ENCODE assay signal across 1 cellular context in the genomic region with DNA sequence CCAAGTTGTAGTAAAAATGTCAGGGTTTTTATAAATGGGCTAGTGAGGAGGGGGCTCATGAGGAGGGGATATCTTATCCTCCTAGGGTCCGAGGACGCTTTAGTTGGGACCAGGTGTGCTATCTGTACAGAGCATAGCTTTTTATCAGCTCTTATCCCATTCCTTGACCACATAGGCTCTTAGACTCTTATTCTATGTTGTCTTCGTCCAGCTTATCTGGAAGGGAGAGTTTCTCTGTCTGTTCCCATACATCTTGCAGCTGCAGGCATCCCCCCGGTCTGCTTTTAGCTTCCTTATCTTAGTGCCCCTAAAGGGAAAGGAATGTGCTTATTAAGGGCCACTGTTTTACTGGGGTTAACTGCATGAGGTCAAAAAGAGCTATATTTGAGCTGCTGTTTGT.
TF ChIP-seq lines count a peak whose summit lies in the region.

No MANE protein-coding gene starts in this region.

TF ChIP-seq in K562, 482 proteins besides CTCF, POLR2A, EP300 and RAD21 (continued from another document and continues in another):
- TF ChIP-seq ETV6 (IDR thresholded peaks at IDR 0.05; ENCODE audit: borderline replicate concordance in 1 of 2, low read depth in 2 of 2, low read length in 1 of 2) (0 out of 4 replicates have a peak, but pooled peaks of 1 of the 2 experiments have one; percentile 51), ETV6 (CRISPR knock-in tag; IDR thresholded peaks at IDR 0.05; ENCODE audit: borderline replicate concordance) (no peak), KLF10 (CRISPR knock-in tag; IDR thresholded peaks at IDR 0.05) (no peak), ZNF324 (CRISPR knock-in tag; IDR thresholded peaks at IDR 0.05) (no peak), SMAD4 (CRISPR knock-in tag; conservative IDR thresholded peaks at IDR 0.05) (peak; percentile 96), CREB1 (IDR thresholded peaks at IDR 0.05) (peak; percentile 66; the same call in 1 of the 2 replicates), CREB1 (CRISPR knock-in tag; IDR thresholded peaks at IDR 0.05) (no peak), POU5F1 (IDR thresholded peaks at IDR 0.05; ENCODE audit: borderline replicate concordance, low read depth, low read length, partially characterized antibody) (no peak), SOX6 (IDR thresholded peaks at IDR 0.05) (peak; percentile 93), ZNF445 (CRISPR knock-in tag; IDR thresholded peaks at IDR 0.05; ENCODE audit: low read depth) (no peak), ZC3H11A (IDR thresholded peaks at IDR 0.05; ENCODE audit: low read depth, low read length) (no peak), CAMTA2 (CRISPR knock-in tag; conservative IDR thresholded peaks at IDR 0.05) (no peak), ZNF143 (CRISPR knock-in tag; IDR thresholded peaks at IDR 0.05) (no peak), OTX1 (CRISPR knock-in tag; IDR thresholded peaks at IDR 0.05) (no peak), BMI1 (IDR thresholded peaks at IDR 0.05; ENCODE audit: low read length) (no peak), SMARCA5 (IDR thresholded peaks at IDR 0.05) (no peak), IFI16 (CRISPR knock-in tag; IDR thresholded peaks at IDR 0.05) (no peak), SAP30 (IDR thresholded peaks at IDR 0.05; ENCODE audit: borderline replicate concordance, insufficient read depth, low read depth, low read length, poor library complexity, severe bottlenecking) (no peak), PTBP1 (IDR thresholded peaks at IDR 0.05; ENCODE audit: low read depth, low read length) (no peak), ZNF436 (CRISPR knock-in tag; IDR thresholded peaks at IDR 0.05) (no peak), ZNF197 (CRISPR knock-in tag; IDR thresholded peaks at IDR 0.05; ENCODE audit: low read depth) (peak; percentile 76; the same call in 1 of the 2 replicates), HNRNPUL1 (IDR thresholded peaks at IDR 0.05; ENCODE audit: low read length) (no peak), ZNF644 (tag; IDR thresholded peaks at IDR 0.05; ENCODE audit: low read depth) (0 out of 2 replicates have a peak, but pooled peaks have one; percentile 56), PHTF2 (CRISPR knock-in tag; IDR thresholded peaks at IDR 0.05) (no peak), HOXB6 (CRISPR knock-in tag; IDR thresholded peaks at IDR 0.05; ENCODE audit: borderline replicate concordance) (no peak), FOXJ3 (CRISPR knock-in tag; IDR thresholded peaks at IDR 0.05) (no peak), BHLHE40 (IDR thresholded peaks at IDR 0.05; ENCODE audit: low read length) (peak; percentile 30; the same call in 1 of the 2 replicates), GATAD2B (IDR thresholded peaks at IDR 0.05; ENCODE audit: borderline replicate concordance) (peak; percentile 74; the same call in 1 of the 2 replicates), POLR3A (IDR thresholded peaks at IDR 0.05; ENCODE audit: borderline replicate concordance, extremely low read depth, insufficient read depth, insufficient read length) (no peak), NFIC (IDR thresholded peaks at IDR 0.05) (peak; percentile 94), ZFP1 (CRISPR knock-in tag; IDR thresholded peaks at IDR 0.05) (no peak), NRF1 (conservative IDR thresholded peaks at IDR 0.05 in 1 of 2, IDR thresholded peaks at IDR 0.05 in 1 of 2) (no peak), NCOA1 (IDR thresholded peaks at IDR 0.05; ENCODE audit: low read depth) (peak; percentile 88; the same call in 1 of the 2 replicates)
- TF ChIP-seq, protein P1, sequence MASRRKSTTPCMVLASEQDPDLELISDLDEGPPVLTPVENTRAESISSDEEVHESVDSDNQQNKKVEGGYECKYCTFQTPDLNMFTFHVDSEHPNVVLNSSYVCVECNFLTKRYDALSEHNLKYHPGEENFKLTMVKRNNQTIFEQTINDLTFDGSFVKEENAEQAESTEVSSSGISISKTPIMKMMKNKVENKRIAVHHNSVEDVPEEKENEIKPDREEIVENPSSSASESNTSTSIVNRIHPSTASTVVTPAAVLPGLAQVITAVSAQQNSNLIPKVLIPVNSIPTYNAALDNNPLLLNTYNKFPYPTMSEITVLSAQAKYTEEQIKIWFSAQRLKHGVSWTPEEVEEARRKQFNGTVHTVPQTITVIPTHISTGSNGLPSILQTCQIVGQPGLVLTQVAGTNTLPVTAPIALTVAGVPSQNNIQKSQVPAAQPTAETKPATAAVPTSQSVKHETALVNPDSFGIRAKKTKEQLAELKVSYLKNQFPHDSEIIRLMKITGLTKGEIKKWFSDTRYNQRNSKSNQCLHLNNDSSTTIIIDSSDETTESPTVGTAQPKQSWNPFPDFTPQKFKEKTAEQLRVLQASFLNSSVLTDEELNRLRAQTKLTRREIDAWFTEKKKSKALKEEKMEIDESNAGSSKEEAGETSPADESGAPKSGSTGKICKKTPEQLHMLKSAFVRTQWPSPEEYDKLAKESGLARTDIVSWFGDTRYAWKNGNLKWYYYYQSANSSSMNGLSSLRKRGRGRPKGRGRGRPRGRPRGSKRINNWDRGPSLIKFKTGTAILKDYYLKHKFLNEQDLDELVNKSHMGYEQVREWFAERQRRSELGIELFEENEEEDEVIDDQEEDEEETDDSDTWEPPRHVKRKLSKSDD (conservative IDR thresholded peaks at IDR 0.05; ENCODE audit: low read length), result no peak
- TF ChIP-seq, protein P2, sequence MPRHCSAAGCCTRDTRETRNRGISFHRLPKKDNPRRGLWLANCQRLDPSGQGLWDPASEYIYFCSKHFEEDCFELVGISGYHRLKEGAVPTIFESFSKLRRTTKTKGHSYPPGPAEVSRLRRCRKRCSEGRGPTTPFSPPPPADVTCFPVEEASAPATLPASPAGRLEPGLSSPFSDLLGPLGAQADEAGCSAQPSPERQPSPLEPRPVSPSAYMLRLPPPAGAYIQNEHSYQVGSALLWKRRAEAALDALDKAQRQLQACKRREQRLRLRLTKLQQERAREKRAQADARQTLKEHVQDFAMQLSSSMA (CRISPR knock-in tag; IDR thresholded peaks at IDR 0.05), result no peak
- TF ChIP-seq, protein P3, sequence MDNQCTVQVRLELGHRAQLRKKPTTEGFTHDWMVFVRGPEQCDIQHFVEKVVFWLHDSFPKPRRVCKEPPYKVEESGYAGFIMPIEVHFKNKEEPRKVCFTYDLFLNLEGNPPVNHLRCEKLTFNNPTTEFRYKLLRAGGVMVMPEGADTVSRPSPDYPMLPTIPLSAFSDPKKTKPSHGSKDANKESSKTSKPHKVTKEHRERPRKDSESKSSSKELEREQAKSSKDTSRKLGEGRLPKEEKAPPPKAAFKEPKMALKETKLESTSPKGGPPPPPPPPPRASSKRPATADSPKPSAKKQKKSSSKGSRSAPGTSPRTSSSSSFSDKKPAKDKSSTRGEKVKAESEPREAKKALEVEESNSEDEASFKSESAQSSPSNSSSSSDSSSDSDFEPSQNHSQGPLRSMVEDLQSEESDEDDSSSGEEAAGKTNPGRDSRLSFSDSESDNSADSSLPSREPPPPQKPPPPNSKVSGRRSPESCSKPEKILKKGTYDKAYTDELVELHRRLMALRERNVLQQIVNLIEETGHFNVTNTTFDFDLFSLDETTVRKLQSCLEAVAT (IDR thresholded peaks at IDR 0.05), result peak in 1 of 2 experiments; percentile 63; a peak in 1 of 4 replicates
- TF ChIP-seq, protein P4, sequence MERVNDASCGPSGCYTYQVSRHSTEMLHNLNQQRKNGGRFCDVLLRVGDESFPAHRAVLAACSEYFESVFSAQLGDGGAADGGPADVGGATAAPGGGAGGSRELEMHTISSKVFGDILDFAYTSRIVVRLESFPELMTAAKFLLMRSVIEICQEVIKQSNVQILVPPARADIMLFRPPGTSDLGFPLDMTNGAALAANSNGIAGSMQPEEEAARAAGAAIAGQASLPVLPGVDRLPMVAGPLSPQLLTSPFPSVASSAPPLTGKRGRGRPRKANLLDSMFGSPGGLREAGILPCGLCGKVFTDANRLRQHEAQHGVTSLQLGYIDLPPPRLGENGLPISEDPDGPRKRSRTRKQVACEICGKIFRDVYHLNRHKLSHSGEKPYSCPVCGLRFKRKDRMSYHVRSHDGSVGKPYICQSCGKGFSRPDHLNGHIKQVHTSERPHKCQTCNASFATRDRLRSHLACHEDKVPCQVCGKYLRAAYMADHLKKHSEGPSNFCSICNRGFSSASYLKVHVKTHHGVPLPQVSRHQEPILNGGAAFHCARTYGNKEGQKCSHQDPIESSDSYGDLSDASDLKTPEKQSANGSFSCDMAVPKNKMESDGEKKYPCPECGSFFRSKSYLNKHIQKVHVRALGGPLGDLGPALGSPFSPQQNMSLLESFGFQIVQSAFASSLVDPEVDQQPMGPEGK (CRISPR knock-in tag; IDR thresholded peaks at IDR 0.05; ENCODE audit: borderline replicate concordance), result no peak
- TF ChIP-seq, protein P5, sequence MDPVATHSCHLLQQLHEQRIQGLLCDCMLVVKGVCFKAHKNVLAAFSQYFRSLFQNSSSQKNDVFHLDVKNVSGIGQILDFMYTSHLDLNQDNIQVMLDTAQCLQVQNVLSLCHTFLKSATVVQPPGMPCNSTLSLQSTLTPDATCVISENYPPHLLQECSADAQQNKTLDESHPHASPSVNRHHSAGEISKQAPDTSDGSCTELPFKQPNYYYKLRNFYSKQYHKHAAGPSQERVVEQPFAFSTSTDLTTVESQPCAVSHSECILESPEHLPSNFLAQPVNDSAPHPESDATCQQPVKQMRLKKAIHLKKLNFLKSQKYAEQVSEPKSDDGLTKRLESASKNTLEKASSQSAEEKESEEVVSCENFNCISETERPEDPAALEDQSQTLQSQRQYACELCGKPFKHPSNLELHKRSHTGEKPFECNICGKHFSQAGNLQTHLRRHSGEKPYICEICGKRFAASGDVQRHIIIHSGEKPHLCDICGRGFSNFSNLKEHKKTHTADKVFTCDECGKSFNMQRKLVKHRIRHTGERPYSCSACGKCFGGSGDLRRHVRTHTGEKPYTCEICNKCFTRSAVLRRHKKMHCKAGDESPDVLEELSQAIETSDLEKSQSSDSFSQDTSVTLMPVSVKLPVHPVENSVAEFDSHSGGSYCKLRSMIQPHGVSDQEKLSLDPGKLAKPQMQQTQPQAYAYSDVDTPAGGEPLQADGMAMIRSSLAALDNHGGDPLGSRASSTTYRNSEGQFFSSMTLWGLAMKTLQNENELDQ (CRISPR knock-in tag; IDR thresholded peaks at IDR 0.05; ENCODE audit: borderline replicate concordance), result no peak
- TF ChIP-seq, protein P6, sequence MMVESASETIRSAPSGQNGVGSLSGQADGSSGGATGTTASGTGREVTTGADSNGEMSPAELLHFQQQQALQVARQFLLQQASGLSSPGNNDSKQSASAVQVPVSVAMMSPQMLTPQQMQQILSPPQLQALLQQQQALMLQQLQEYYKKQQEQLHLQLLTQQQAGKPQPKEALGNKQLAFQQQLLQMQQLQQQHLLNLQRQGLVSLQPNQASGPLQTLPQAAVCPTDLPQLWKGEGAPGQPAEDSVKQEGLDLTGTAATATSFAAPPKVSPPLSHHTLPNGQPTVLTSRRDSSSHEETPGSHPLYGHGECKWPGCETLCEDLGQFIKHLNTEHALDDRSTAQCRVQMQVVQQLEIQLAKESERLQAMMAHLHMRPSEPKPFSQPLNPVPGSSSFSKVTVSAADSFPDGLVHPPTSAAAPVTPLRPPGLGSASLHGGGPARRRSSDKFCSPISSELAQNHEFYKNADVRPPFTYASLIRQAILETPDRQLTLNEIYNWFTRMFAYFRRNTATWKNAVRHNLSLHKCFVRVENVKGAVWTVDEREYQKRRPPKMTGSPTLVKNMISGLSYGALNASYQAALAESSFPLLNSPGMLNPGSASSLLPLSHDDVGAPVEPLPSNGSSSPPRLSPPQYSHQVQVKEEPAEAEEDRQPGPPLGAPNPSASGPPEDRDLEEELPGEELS (CRISPR knock-in tag; IDR thresholded peaks at IDR 0.05; ENCODE audit: borderline replicate concordance), result no peak
- TF ChIP-seq, protein P7, sequence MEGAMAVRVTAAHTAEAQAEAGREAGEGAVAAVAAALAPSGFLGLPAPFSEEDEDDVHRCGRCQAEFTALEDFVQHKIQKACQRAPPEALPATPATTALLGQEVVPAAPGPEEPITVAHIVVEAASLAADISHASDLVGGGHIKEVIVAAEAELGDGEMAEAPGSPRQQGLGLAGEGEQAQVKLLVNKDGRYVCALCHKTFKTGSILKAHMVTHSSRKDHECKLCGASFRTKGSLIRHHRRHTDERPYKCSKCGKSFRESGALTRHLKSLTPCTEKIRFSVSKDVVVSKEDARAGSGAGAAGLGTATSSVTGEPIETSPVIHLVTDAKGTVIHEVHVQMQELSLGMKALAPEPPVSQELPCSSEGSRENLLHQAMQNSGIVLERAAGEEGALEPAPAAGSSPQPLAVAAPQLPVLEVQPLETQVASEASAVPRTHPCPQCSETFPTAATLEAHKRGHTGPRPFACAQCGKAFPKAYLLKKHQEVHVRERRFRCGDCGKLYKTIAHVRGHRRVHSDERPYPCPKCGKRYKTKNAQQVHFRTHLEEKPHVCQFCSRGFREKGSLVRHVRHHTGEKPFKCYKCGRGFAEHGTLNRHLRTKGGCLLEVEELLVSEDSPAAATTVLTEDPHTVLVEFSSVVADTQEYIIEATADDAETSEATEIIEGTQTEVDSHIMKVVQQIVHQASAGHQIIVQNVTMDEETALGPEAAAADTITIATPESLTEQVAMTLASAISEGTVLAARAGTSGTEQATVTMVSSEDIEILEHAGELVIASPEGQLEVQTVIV (CRISPR knock-in tag; IDR thresholded peaks at IDR 0.05; ENCODE audit: borderline replicate concordance), result no peak
- TF ChIP-seq, protein P8, sequence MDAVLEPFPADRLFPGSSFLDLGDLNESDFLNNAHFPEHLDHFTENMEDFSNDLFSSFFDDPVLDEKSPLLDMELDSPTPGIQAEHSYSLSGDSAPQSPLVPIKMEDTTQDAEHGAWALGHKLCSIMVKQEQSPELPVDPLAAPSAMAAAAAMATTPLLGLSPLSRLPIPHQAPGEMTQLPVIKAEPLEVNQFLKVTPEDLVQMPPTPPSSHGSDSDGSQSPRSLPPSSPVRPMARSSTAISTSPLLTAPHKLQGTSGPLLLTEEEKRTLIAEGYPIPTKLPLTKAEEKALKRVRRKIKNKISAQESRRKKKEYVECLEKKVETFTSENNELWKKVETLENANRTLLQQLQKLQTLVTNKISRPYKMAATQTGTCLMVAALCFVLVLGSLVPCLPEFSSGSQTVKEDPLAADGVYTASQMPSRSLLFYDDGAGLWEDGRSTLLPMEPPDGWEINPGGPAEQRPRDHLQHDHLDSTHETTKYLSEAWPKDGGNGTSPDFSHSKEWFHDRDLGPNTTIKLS (IDR thresholded peaks at IDR 0.05; ENCODE audit: borderline replicate concordance, low read depth), result no peak
- TF ChIP-seq, protein P9, sequence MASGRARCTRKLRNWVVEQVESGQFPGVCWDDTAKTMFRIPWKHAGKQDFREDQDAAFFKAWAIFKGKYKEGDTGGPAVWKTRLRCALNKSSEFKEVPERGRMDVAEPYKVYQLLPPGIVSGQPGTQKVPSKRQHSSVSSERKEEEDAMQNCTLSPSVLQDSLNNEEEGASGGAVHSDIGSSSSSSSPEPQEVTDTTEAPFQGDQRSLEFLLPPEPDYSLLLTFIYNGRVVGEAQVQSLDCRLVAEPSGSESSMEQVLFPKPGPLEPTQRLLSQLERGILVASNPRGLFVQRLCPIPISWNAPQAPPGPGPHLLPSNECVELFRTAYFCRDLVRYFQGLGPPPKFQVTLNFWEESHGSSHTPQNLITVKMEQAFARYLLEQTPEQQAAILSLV (tag; IDR thresholded peaks at IDR 0.05), result no peak
- TF ChIP-seq, protein P10, sequence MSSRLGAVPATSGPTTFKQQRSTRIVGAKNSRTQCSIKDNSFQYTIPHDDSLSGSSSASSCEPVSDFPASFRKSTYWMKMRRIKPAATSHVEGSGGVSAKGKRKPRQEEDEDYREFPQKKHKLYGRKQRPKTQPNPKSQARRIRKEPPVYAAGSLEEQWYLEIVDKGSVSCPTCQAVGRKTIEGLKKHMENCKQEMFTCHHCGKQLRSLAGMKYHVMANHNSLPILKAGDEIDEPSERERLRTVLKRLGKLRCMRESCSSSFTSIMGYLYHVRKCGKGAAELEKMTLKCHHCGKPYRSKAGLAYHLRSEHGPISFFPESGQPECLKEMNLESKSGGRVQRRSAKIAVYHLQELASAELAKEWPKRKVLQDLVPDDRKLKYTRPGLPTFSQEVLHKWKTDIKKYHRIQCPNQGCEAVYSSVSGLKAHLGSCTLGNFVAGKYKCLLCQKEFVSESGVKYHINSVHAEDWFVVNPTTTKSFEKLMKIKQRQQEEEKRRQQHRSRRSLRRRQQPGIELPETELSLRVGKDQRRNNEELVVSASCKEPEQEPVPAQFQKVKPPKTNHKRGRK (tag; IDR thresholded peaks at IDR 0.05), result no peak
